ENCODE assay signal across 8 cellular contexts in genomic region chr17:20010099-20010863, GRCh38. TPM values are rescaled to one million over a fixed set of nuclear protein-coding genes. Genes with fewer than 3 reads are reported as not detected.
DNase-seq lines count a peak whose midpoint lies in the region; ATAC-seq and TF ChIP-seq lines count a peak whose summit lies in the region.

No MANE protein-coding gene starts in this region.

- no peaks in the 10 kb centered on the region for H3K4me1 ChIP-seq in IMR-90 (ENCODE audit: control insufficient read depth, insufficient read depth, low read length)
- H3K4me1 ChIP-seq in Peyer's patch = peaks cover 0 to 7% (median 5%) of the 10 kb centered on the region in 4 donors
- H3K4me1 ChIP-seq in spleen = peaks cover 0 to 26% (median 22%) of the 10 kb centered on the region in 6 donors

- DNase-seq in DMS114 treated with DMSO at 0.1 percent for 48 hours (lab: John Stamatoyannopoulos, UW; ENCODE audit: unreplicated experiment) = peak; percentile 4
- peak; percentile 61 for DNase-seq in IMR-90
- DNase-seq in Peyer's patch = peak in 1 of 3 donors; percentile 55
- peak; percentile 75 for DNase-seq in choroid plexus epithelial cell (ENCODE audit: low read depth)
- DNase-seq in kidney epithelial cell (ENCODE audit: low read depth) = peak; percentile 23
- DNase-seq in spleen = no peak
- DNase-seq in stimulated activated CD4-positive, alpha-beta T cell treated with anti-CD3 and anti-CD28 coated beads, Interleukin-1b, Interleukin-23, amount 100 ng/mL, for 48 hours = no peak

- H4K91ac ChIP-seq in IMR-90 (ENCODE audit: insufficient read depth, low read depth, low read length) = no peak overlapping the region

- H3K79me1 ChIP-seq in IMR-90 (ENCODE audit: low read depth in 1 of 2, low read length in 2 of 2) = no peaks in the 10 kb centered on the region

- POLR2A ChIA-PET in IMR-90 (lab: Charles Lee; ENCODE audit: unreplicated experiment) = no interaction called here

- no peaks in the 10 kb centered on the region for H3K36me3 ChIP-seq in IMR-90 (ENCODE audit: control insufficient read depth, insufficient read depth, low read length)
- H3K36me3 ChIP-seq in Peyer's patch = no peaks in the 10 kb centered on the region
- H3K36me3 ChIP-seq in kidney epithelial cell (ENCODE audit: control insufficient read depth, insufficient read depth, low read length) = no peaks in the 10 kb centered on the region
- H3K36me3 ChIP-seq in spleen = no peaks in the 10 kb centered on the region

- no peak overlapping the region for H3K56ac ChIP-seq in IMR-90 (ENCODE audit: extremely low read depth, insufficient read depth, low read length)

- H2BK20ac ChIP-seq in IMR-90 (ENCODE audit: low read depth, low read length) = no peak overlapping the region

- TF ChIP-seq POLR2A in IMR-90 (IDR thresholded peaks at IDR 0.05; ENCODE audit: low read depth, low read length) (no peak), Peyer's patch (IDR thresholded peaks at IDR 0.05) (no peak), spleen (IDR thresholded peaks at IDR 0.05) (no peak)

- peak overlapping the region; percentile 48 for H3K4me2 ChIP-seq in IMR-90 (ENCODE audit: low read depth, low read length)

- H3K27me3 ChIP-seq in IMR-90 (ENCODE audit: control insufficient read depth, insufficient read depth, low read length) = peaks cover 33% of the 10 kb centered on the region
- no peaks in the 10 kb centered on the region for H3K27me3 ChIP-seq in Peyer's patch
- peaks cover 20% of the 10 kb centered on the region for H3K27me3 ChIP-seq in kidney epithelial cell (ENCODE audit: control insufficient read depth, insufficient read depth, low read length)
- peaks cover 0 to 75% (median 26%) of the 10 kb centered on the region in 7 donors for H3K27me3 ChIP-seq in spleen (replicated peaks in 1 of 7)

- no peak overlapping the region for H3K27ac ChIP-seq in IMR-90 (ENCODE audit: insufficient read depth, low read length)
- peak overlapping the region; percentile 38 to 74 (median 57) for H3K27ac ChIP-seq in Peyer's patch
- peak overlapping the region in 5 of 8 donors; percentile 23 to 77 (median 73) for H3K27ac ChIP-seq in spleen

- ATAC-seq in IMR-90 (ENCODE audit: low read depth) = peak; percentile 55
- ATAC-seq in HG02840 (IDR thresholded peaks at IDR 0.05; ENCODE audit: low FRiP score, unreplicated experiment) = no peak

- no peak overlapping the region for H3K4ac ChIP-seq in IMR-90 (ENCODE audit: low read depth, low read length)

- intact Hi-C loops in IMR-90 (cut with micrococcal nuclease) (loop anchor here (1.0 kb wide), 1 partner anchor 106 kb away; no protein-coding TSS in a partner anchor), spleen (cut with DNase I; ENCODE audit: low total_unique reads) (no loop called here)

- H2AK5ac ChIP-seq in IMR-90 (ENCODE audit: low read depth, low read length) = no peak overlapping the region

- H3K4me3 ChIP-seq in IMR-90 (ENCODE audit: insufficient read depth, low read depth, low read length) = peak overlapping the region; percentile 15
- H3K4me3 ChIP-seq in Peyer's patch = peak overlapping the region; percentile 54 to 74 (median 66)
- peak overlapping the region; percentile 37 for H3K4me3 ChIP-seq in choroid plexus epithelial cell (ENCODE audit: low read depth, low read length)
- H3K4me3 ChIP-seq in kidney epithelial cell (ENCODE audit: low read depth, low read length) = peak overlapping the region; percentile 41
- H3K4me3 ChIP-seq in spleen = peak overlapping the region; percentile 59 to 96 (median 72)

- CTCF ChIA-PET in IMR-90 (lab: Yijun Ruan, JAX) = interaction anchor here (0.6 to 1.7 kb wide), 10 partner anchors 10 to 115 kb away, joined by 3 to 7 read pairs (median 3); no protein-coding TSS in a partner anchor

- dilution Hi-C loops in IMR-90 (cut with HindIII; ENCODE audit: low sequenced_read_pairs, unreplicated experiment) = no loop called here

- in situ Hi-C loops in IMR-90 (cut with MboI; ENCODE audit: low sequenced_read_pairs) = no loop called here

- H2BK120ac ChIP-seq in IMR-90 (ENCODE audit: low read depth, low read length) = no peak overlapping the region

- H3K23ac ChIP-seq in IMR-90 (ENCODE audit: low read depth, low read length) = no peak overlapping the region

- no peak overlapping the region for H3K14ac ChIP-seq in IMR-90 (replicated peaks; ENCODE audit: low read depth, low read length)

- H3K18ac ChIP-seq in IMR-90 (ENCODE audit: low read depth, low read length) = no peak overlapping the region

- H2AK9ac ChIP-seq in IMR-90 (replicated peaks; ENCODE audit: low read depth, low read length, poor library complexity) = no peak overlapping the region

- no peak overlapping the region for H4K8ac ChIP-seq in IMR-90 (ENCODE audit: low read depth in 2 of 2, low read length in 2 of 2)

- no peaks in the 10 kb centered on the region for H3K9me1 ChIP-seq in IMR-90 (ENCODE audit: insufficient read depth, low read length)

- no peak overlapping the region for H4K5ac ChIP-seq in IMR-90 (ENCODE audit: low read depth, low read length)

- no peak overlapping the region for H2BK5ac ChIP-seq in IMR-90 (ENCODE audit: low read depth, low read length, poor library complexity, severe bottlenecking)

- H4K20me1 ChIP-seq in IMR-90 (ENCODE audit: insufficient read depth, low read length) = no peaks in the 10 kb centered on the region

- H3K9ac ChIP-seq in IMR-90 (ENCODE audit: low read depth, low read length) = no peak overlapping the region

- TF ChIP-seq CTCF in IMR-90 (conservative IDR thresholded peaks at IDR 0.05; ENCODE audit: low read depth, low read length) (peak; percentile 47), Peyer's patch (IDR thresholded peaks at IDR 0.05) (peak in 2 of 6 experiments; percentile 17 to 23), choroid plexus epithelial cell (conservative IDR thresholded peaks at IDR 0.05; ENCODE audit: low read depth, low read length) (peak; percentile 69), kidney epithelial cell (IDR thresholded peaks at IDR 0.05; ENCODE audit: insufficient read depth, low read length, poor library complexity, severe bottlenecking) (peak; percentile 58), spleen (IDR thresholded peaks at IDR 0.05 in 8 of 11, conservative IDR thresholded peaks at IDR 0.05 in 3 of 11) (peak in 4 of 11 experiments; percentile 18 to 35 (median 20))

- peak; percentile 27; the same call in 1 of the 2 replicates for TF ChIP-seq RAD21 in IMR-90 (IDR thresholded peaks at IDR 0.05; ENCODE audit: low read length)

- no peaks in the 10 kb centered on the region for H3K9me3 ChIP-seq in IMR-90 (ENCODE audit: control insufficient read depth, insufficient read depth, low read length)
- H3K9me3 ChIP-seq in Peyer's patch = no peaks in the 10 kb centered on the region
- no peaks in the 10 kb centered on the region for H3K9me3 ChIP-seq in spleen

- H2AFZ ChIP-seq in IMR-90 (replicated peaks; ENCODE audit: low read length, poor library complexity) = peak overlapping the region; percentile 100

- H2BK15ac ChIP-seq in IMR-90 (ENCODE audit: low read depth, low read length) = no peak overlapping the region

- no CpG with 5 or more reads among the region's 11 CpGs for WGBS in IMR-90 (ENCODE audit: extremely low coverage in 2 of 2, insufficient read length in 1 of 2), 2 experiments
- 29 to 33% (median 30%) methylated on average over 11 of the region's 11 CpGs for WGBS in spleen, 5 donors

- no TSS peak for BruUV-seq in IMR-90 (replicated peaks; lab: Mats Ljungman, UMichigan)

TF ChIP-seq in IMR-90, 13 proteins besides CTCF, POLR2A, EP300 and RAD21:
- TF ChIP-seq SMC3 (IDR thresholded peaks at IDR 0.05; ENCODE audit: low read depth, low read length) (peak; percentile 24; the same call in 1 of the 2 replicates), NFE2L2 (IDR thresholded peaks at IDR 0.05; ENCODE audit: low read depth, low read length) (no peak)

RNA-seq across cellular contexts. Expression of gene SPECC1, which starts 1.1 kb away (rescaled TPM):
- 26.2 and 35.3 TPM in 2 replicates for total RNA-seq in IMR-90 (2012; rRNA removed)
- polyA plus RNA-seq in IMR-90 (2012; rRNA removed) = 15.4 and 16.9 TPM in 2 replicates
- 6.3 and 8.2 TPM in 2 replicates for polyA plus RNA-seq in IMR-90 (2012; cell fraction: cytosol; rRNA removed)
- polyA plus RNA-seq in IMR-90 (2012; cell fraction: nucleus; rRNA removed; ENCODE audit: low replicate concordance) = 9.2 and 18.9 TPM in 2 replicates
- 100 to 1,000 TPM in 1 of 4 donors, 10 to 100 TPM in 3; 72.1 to 133 (median 83.7) TPM for total RNA-seq in Peyer's patch
- total RNA-seq in kidney epithelial cell = 62.3 and 64.6 TPM in 2 replicates
- 100 to 1,000 TPM in 2 of 7 donors, 10 to 100 TPM in 5; 66.4 to 129 (median 92.7) TPM for total RNA-seq in spleen
- polyA plus RNA-seq in spleen = 10 to 100 TPM in 1 of 3 donors, 1 to 10 TPM in 2; 7.4 to 20.9 (median 8.5) TPM

RNA-seq across cellular contexts. Expression of gene AKAP10, which starts 32.7 kb away (rescaled TPM):
- 18.3 and 18.6 TPM in 2 replicates for total RNA-seq in IMR-90 (2012; rRNA removed)
- 11.1 and 12.7 TPM in 2 replicates for polyA plus RNA-seq in IMR-90 (2012; rRNA removed)
- polyA plus RNA-seq in IMR-90 (2012; cell fraction: cytosol; rRNA removed) = 3.5 and 5.1 TPM in 2 replicates
- 4.9 and 33.9 TPM in 2 replicates for polyA plus RNA-seq in IMR-90 (2012; cell fraction: nucleus; rRNA removed; ENCODE audit: low replicate concordance)
- total RNA-seq in Peyer's patch = 10 to 100 TPM; 22.9 to 77.6 (median 30.3) TPM
- total RNA-seq in kidney epithelial cell = 14.9 and 18.1 TPM in 2 replicates
- 10 to 100 TPM; 43.3 to 69.8 (median 65.5) TPM for total RNA-seq in spleen
- polyA plus RNA-seq in spleen = 10 to 100 TPM in 1 of 3 donors, 1 to 10 TPM in 2; 6.9 to 10.8 (median 7.8) TPM

Comparison
In these comparisons a context has a peak if more than half of its experiments do, and no peak if none do; other contexts are left out.
1. DNase-seq: peak in DMS114 treated with DMSO at 0.1 percent for 48 hours (single experiment), IMR-90 (single experiment), choroid plexus epithelial cell (single experiment) and kidney epithelial cell (single experiment); none in spleen (single experiment) and stimulated activated CD4-positive, alpha-beta T cell treated with anti-CD3 and anti-CD28 coated beads, Interleukin-1b, Interleukin-23, amount 100 ng/mL, for 48 hours (single experiment).
2. H3K4me3 ChIP-seq: peak in every context shown above with its lines; median percentile 72 in spleen; 66 in Peyer's patch; 41 in kidney epithelial cell; 37 in choroid plexus epithelial cell; 15 in IMR-90.